28 cellular contexts compared by ENCODE assay signal in the genomic region with DNA sequence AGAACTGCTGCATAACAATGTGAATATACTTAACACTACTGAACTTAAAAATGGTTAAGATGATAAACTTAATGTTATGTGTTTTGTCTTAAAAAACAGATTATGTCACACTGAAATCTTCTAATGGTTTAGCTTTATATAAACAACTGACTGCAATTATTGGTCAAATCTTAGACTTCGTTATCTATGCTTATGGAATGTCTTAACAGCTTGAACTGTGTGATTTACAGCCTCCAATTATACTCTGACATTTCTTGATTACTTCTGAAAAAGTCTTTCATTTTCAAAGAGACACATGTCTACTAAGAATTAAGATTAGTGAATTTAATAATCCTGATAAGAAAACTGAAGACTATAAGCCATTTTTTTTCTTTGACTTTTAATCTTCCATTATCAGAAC.
"Had no signal": no experiment of that assay in that cellular context is flagged by ENCODE, and none has a peak within 500 bp of the region (broad histone marks: within the 10 kb centered on the region; RNA-seq: fewer than 3 reads in every experiment).

No MANE protein-coding gene starts in this region.

- ATAC-seq: foreskin keratinocyte; gastroesophageal sphincter; heart left ventricle; left ventricle myocardium superior; lower lobe of right lung; natural killer cell treated with Interleukin-12 subunit alpha and Interleukin-12 subunit beta and Interleukin-15 and Interleukin-18, amount 100 ng/mL, for 72 hours; stimulated activated memory B cell treated with anti-CD40 and anti-IgM and Interleukin-4, amounts not matched to agents 10 μg/mL and 1 μg/mL and 100 μg/mL, for 72 hours; stimulated activated naive CD8-positive, alpha-beta T cell treated with anti-CD3 and anti-CD28 coated beads, Interleukin-15, Interleukin-2, amounts not matched to agents 100 U/mL and 50 U/mL, for 24 hours had no signal

- H3K27me3 ChIP-seq: esophagus muscularis mucosa, gastroesophageal sphincter, heart left ventricle, neural progenitor cell, right atrium auricular region, sigmoid colon, spleen, testis, tibial artery, upper lobe of left lung had no signal

- DNase-seq: dermis blood vessel endothelial cell; effector memory CD4-positive, alpha-beta T cell; foreskin keratinocyte; heart left ventricle; hippocampal formation; islet precursor cell; kidney glomerular epithelial cell; left ventricle myocardium superior; lower lobe of right lung; naive B cell; sigmoid colon; spleen; stimulated activated CD4-positive, alpha-beta T cell treated with anti-CD3 and anti-CD28 coated beads, Interleukin-4, amount 100 ng/mL, for 4 hours; stimulated activated naive CD8-positive, alpha-beta T cell treated with anti-CD3 and anti-CD28 coated beads, Interleukin-15, Interleukin-2, amounts not matched to agents 100 U/mL and 50 U/mL, for 24 hours; substantia nigra; testis; tibial artery; upper lobe of left lung had no signal

- H3K36me3 ChIP-seq: esophagus muscularis mucosa, gastroesophageal sphincter, heart left ventricle, lower lobe of right lung, neural progenitor cell, prostate gland, right atrium auricular region, sigmoid colon, spleen, tibial artery, upper lobe of left lung had no signal

- FAIRE-seq: endothelial cell of umbilical vein, urothelium cell line had no signal

- H3K9me3 ChIP-seq: esophagus muscularis mucosa, gastroesophageal sphincter, heart left ventricle, lower lobe of right lung, prostate gland, right atrium auricular region, sigmoid colon, testis, tibial artery, upper lobe of left lung had no signal

- H2AFZ ChIP-seq: neural progenitor cell had no signal

- H3K4me2 ChIP-seq: neural progenitor cell had no signal

- H3K9ac ChIP-seq: neural progenitor cell had no signal

- H3K27ac ChIP-seq: coronary artery, esophagus muscularis mucosa, foreskin keratinocyte, gastroesophageal sphincter, heart left ventricle, lower lobe of right lung, neural progenitor cell, prostate gland, right atrium auricular region, sigmoid colon, testis, tibial artery, upper lobe of left lung had no signal

- H3K4me1 ChIP-seq: foreskin keratinocyte, gastroesophageal sphincter, lower lobe of right lung, neural progenitor cell, prostate gland, testis, tibial artery, upper lobe of left lung had no signal

- H3K4me3 ChIP-seq: coronary artery, esophagus muscularis mucosa, gastroesophageal sphincter, heart left ventricle, lower lobe of right lung, neural progenitor cell, prostate gland, right atrium auricular region, sigmoid colon, spleen, testis, tibial artery, upper lobe of left lung had no signal
